ENCODE assay signal across 8 cellular contexts in the genomic region with DNA sequence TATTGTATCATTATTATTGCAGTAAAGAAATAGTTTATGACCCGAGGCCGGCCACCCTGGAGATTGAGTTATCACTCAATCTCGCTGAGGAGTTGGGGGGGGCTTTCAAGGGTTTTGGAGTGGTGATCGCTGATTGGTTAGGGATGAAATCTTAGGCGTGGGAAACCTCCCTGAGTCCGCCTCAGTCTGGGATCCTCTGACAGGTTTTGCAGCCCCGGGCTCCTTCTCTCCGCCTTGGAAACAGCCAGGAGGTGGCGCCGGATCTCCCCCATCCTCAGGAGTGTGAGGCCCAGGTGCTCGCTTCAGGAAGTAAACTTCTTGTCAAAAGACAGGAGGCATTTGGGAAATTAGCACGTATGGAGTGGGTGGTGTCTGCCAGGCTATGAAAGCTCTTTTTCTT. TPM values are rescaled to one million over a fixed set of nuclear protein-coding genes. Genes with fewer than 3 reads are reported as not detected.
A peak's percentile ranks its signal among the peaks of the same experiment; 100 is the strongest.
DNase-seq lines count a peak whose midpoint lies in the region; ATAC-seq, FAIRE-seq and TF ChIP-seq lines count a peak whose summit lies in the region.

No MANE protein-coding gene starts in this region.

- H3K27me3 ChIP-seq in left ventricle myocardium inferior (ENCODE audit: low read depth) (peaks cover 41% of the 10 kb centered on the region), right cardiac atrium (ENCODE audit: control insufficient read depth, insufficient read depth) (no peaks in the 10 kb centered on the region), GM12878 (replicated peaks in 1 of 2; ENCODE audit: control insufficient read depth in 2 of 2, insufficient read depth in 2 of 2, low read length in 1 of 2) (no peaks in the 10 kb centered on the region)

- H3K27ac ChIP-seq in left ventricle myocardium inferior (replicated peaks) (no peak overlapping the region), right cardiac atrium (ENCODE audit: low read length) (no peak overlapping the region), GM12878 (ENCODE audit: control insufficient read depth, insufficient read depth) (no peak overlapping the region)

- H3K4me3 ChIP-seq in left ventricle myocardium inferior, result no peak overlapping the region
- no peak overlapping the region for H3K4me3 ChIP-seq in right cardiac atrium (ENCODE audit: low read length)
- H3K4me3 ChIP-seq in GM12878, result no peak overlapping the region

- DNase-seq in left ventricle myocardium inferior, result no peak
- DNase-seq in right cardiac atrium, result no peak
- DNase-seq in NCI-H2171 (lab: John Stamatoyannopoulos, UW), result peak; percentile 67
- no peak for DNase-seq in GM12878 (ENCODE audit: low read depth, low spot score)
- peak; percentile 37 for DNase-seq in myocyte (ENCODE audit: low read depth)
- DNase-seq in GM03348 (ENCODE audit: low spot score), result no peak

- TF ChIP-seq CTCF in left ventricle myocardium inferior (IDR thresholded peaks at IDR 0.05; ENCODE audit: borderline replicate concordance) (peak; percentile 33), GM12878 (IDR thresholded peaks at IDR 0.05 in 2 of 3, conservative IDR thresholded peaks at IDR 0.05 in 1 of 3; ENCODE audit: control insufficient read depth in 2 of 3, extremely low read depth in 1 of 3, insufficient read depth in 1 of 3, low read depth in 3 of 3, low read length in 3 of 3) (peak; percentile 28 to 40 (median 34); a peak in 5 of 6 replicates)

- H3K4me2 ChIP-seq in GM12878 (ENCODE audit: control insufficient read depth, insufficient read depth), result no peak overlapping the region

- FAIRE-seq in GM12878 (lab: Jason Lieb, UNC), result no peak

- intact Hi-C loops in left ventricle myocardium inferior (cut with micrococcal nuclease), result no loop called here
- intact Hi-C loops in right cardiac atrium (cut with DNase I), result no loop called here
- intact Hi-C loops in GM12878 (cut with micrococcal nuclease; ENCODE audit: unreplicated experiment), result no loop called here

- peak overlapping the region; percentile 51 for H2AFZ ChIP-seq in GM12878 (ENCODE audit: control insufficient read depth, low read depth, low read length)

- no TSS peak for BruUV-seq in GM12878 (replicated peaks; lab: Mats Ljungman, UMichigan)

- ATAC-seq in right cardiac atrium, result no peak
- peak; percentile 41; the same call in 2 of the 3 replicates for ATAC-seq in GM12878
- no peak for ATAC-seq in HG02678 (IDR thresholded peaks at IDR 0.05; ENCODE audit: unreplicated experiment)
- no peak for ATAC-seq in HG03097 (IDR thresholded peaks at IDR 0.05; ENCODE audit: low FRiP score, unreplicated experiment)

- SMC1A ChIA-PET in GM12878 (lab: Charles Lee; ENCODE audit: uncharacterized antibody, unreplicated experiment), result no interaction called here

- in situ Hi-C loops in GM12878 (cut with MboI), result no loop called here

- peak; percentile 27; the same call in 1 of the 2 replicates for TF ChIP-seq RAD21 in GM12878 (IDR thresholded peaks at IDR 0.05; ENCODE audit: insufficient read depth, low read depth, low read length)

- no peaks in the 10 kb centered on the region for H3K79me2 ChIP-seq in GM12878 (ENCODE audit: control insufficient read depth, insufficient read depth, low read length)

- TF ChIP-seq POLR2A in GM12878 (IDR thresholded peaks at IDR 0.05; ENCODE audit: low read depth, low read length), result no peak

- WGBS in right cardiac atrium, result 7% methylated on average over 12 of the region's 12 CpGs
- 22% methylated on average over 12 of the region's 12 CpGs for WGBS in GM12878 (ENCODE audit: insufficient coverage, insufficient replicate concordance, low lambda C conversion rate, missing lambda C conversion rate)

- no peak for TF ChIP-seq EP300 in GM12878 (IDR thresholded peaks at IDR 0.05; ENCODE audit: borderline replicate concordance in 1 of 2, control insufficient read depth in 1 of 2, low read depth in 2 of 2, low read length in 2 of 2)

- POLR2A ChIA-PET in GM12878 (lab: Charles Lee), result no interaction called here

- CTCF ChIA-PET in GM12878 (lab: Yijun Ruan, JAX), result interaction anchor here (1.7 kb wide), 1 partner anchor 122 kb away, joined by 3 read pairs; no protein-coding TSS in a partner anchor

- H3K36me3 ChIP-seq in left ventricle myocardium inferior (no peaks in the 10 kb centered on the region), GM12878 (ENCODE audit: control insufficient read depth in 2 of 2, insufficient read depth in 2 of 2, low read length in 1 of 2) (no peaks in the 10 kb centered on the region)

- H4K20me1 ChIP-seq in GM12878 (ENCODE audit: control insufficient read depth, insufficient read depth), result no peaks in the 10 kb centered on the region

- RAD21 ChIA-PET in GM12878 (lab: Charles Lee; ENCODE audit: unreplicated experiment), result no interaction called here

- H3K9ac ChIP-seq in GM12878 (ENCODE audit: control insufficient read depth, insufficient read depth, low read length), result no peak overlapping the region

- H3K4me1 ChIP-seq in left ventricle myocardium inferior (no peaks in the 10 kb centered on the region), right cardiac atrium (ENCODE audit: control insufficient read depth, insufficient read depth, low read length) (no peaks in the 10 kb centered on the region), GM12878 (ENCODE audit: control insufficient read depth, insufficient read depth, low read length) (no peaks in the 10 kb centered on the region)

- H3K9me3 ChIP-seq in left ventricle myocardium inferior (replicated peaks), result no peaks in the 10 kb centered on the region
- H3K9me3 ChIP-seq in right cardiac atrium (ENCODE audit: control insufficient read depth, low read length), result no peaks in the 10 kb centered on the region
- H3K9me3 ChIP-seq in GM12878 (replicated peaks; ENCODE audit: control insufficient read depth, insufficient read depth, low read length), result no peaks in the 10 kb centered on the region

TF ChIP-seq in GM12878, 131 proteins besides CTCF, POLR2A, EP300 and RAD21:
- TF ChIP-seq SMC3 (IDR thresholded peaks at IDR 0.05; ENCODE audit: borderline replicate concordance, low read length) (peak; percentile 32; the same call in 1 of the 2 replicates), KAT2A (conservative IDR thresholded peaks at IDR 0.05; ENCODE audit: control insufficient read depth, low read depth, low read length) (no peak)
TF ChIP-seq in GM12878: peak in this region for 1.

RNA-seq across cellular contexts. Expression of a gene that starts 41.1 kb away (rescaled TPM):
- total RNA-seq in left ventricle myocardium inferior (65.8 TPM), right cardiac atrium (100 to 1,000 TPM in 1 of 4 donors, 10 to 100 TPM in 3; 64.0 to 129 (median 83.9) TPM), GM12878 (2014; rRNA removed) (165 and 184 TPM in 2 replicates), GM12878 (2014; rRNA removed; fragmentation: Illumina TruSeq; extraction: Trizol) (102 and 112 TPM in 2 replicates), GM12878 (2021) (167 and 189 TPM in 2 replicates), myocyte (234 and 274 TPM in 2 replicates)
- polyA plus RNA-seq in right cardiac atrium (52.5 TPM), GM12878 (2011; rRNA removed) (126 and 145 TPM in 2 replicates), GM12878 (2014; fragmentation: Illumina TruSeq; extraction: Trizol) (129 and 139 TPM in 2 replicates), GM12878 (2014; fragmentation: Nextera tagmentation; extraction: Ambion mirVana) (1 to 10 TPM; 5.2 to 5.9 TPM), GM12878 (2014; rRNA removed) (133 and 142 TPM in 2 replicates), GM12878 (2016; fragmentation: Nextera tagmentation; extraction: Ambion mirVana) (100 to 1,000 TPM; 254 to 265 TPM)
- total RNA-seq in GM12878 (2013; cell fraction: nucleolus; rRNA removed), result 74.2 and 76.7 TPM in 2 replicates
- polyA plus RNA-seq in GM12878 (2011; ENCODE audit: low read depth), result 113 TPM
- polyA plus RNA-seq in GM12878 (2011; cell fraction: cytosol; rRNA removed), result 121 and 141 TPM in 2 replicates
- 99.6 and 106 TPM in 2 replicates for polyA plus RNA-seq in GM12878 (2011; cell fraction: nucleus; rRNA removed)
- 115 and 141 TPM in 2 replicates for polyA plus RNA-seq in GM12878 (2012)
- polyA minus RNA-seq in GM12878 (2011; rRNA and poly(A)+ RNA removed), result 212 and 221 TPM in 2 replicates
- polyA minus RNA-seq in GM12878 (2011; cell fraction: cytosol; rRNA and poly(A)+ RNA removed), result 55.7 and 70.0 TPM in 2 replicates
- 46.2 and 57.9 TPM in 2 replicates for polyA minus RNA-seq in GM12878 (2011; cell fraction: nucleus; rRNA and poly(A)+ RNA removed)
- polyA plus RNA-seq in myocyte (2012), result 305 TPM

Comparison
In these comparisons a context has a peak if more than half of its experiments do, and no peak if none do; other contexts are left out.
1. DNase-seq: peak in NCI-H2171 (single experiment) and myocyte (single experiment); none in left ventricle myocardium inferior (single experiment), right cardiac atrium (0 of 3), GM12878 (single experiment) and GM03348 (single experiment).